In genomic region chr3:188176476-188176875, GRCh38 we compare ENCODE assay signal across 30 cellular contexts. TPM values are rescaled to one million over a fixed set of nuclear protein-coding genes. Genes with fewer than 3 reads are reported as not detected.
DNase-seq lines count a peak whose midpoint lies in the region; ATAC-seq and TF ChIP-seq lines count a peak whose summit lies in the region.
"Had no signal": no experiment of that assay in that cellular context is flagged by ENCODE, and none has a peak within 500 bp of the region (broad histone marks: within the 10 kb centered on the region; RNA-seq: fewer than 3 reads in every experiment).

No MANE protein-coding gene starts in this region.

- H3K27ac ChIP-seq in Karpas-422 (ENCODE audit: low read length), result peak overlapping the region; percentile 69; the same call in 1 of the 2 replicates
- peak overlapping the region; percentile 73 to 87 for H3K27ac ChIP-seq in coronary artery
- no peak overlapping the region for H3K27ac ChIP-seq in psoas muscle
- H3K27ac ChIP-seq in substantia nigra (ENCODE audit: low read depth, low read length, poor library complexity, severe bottlenecking), result no peak overlapping the region
- H3K27ac ChIP-seq: BLaER1, brain microvascular endothelial cell, lower lobe of right lung, RWPE1, SK-N-MC had no signal

- DNase-seq in Calu3 (no peak), Karpas-422 (no peak), coronary artery (ENCODE audit: low spot score) (no peak), psoas muscle (no peak), substantia nigra (lab: John Stamatoyannopoulos, UW) (no peak)
- no peak for DNase-seq in stimulated activated effector memory CD8-positive, alpha-beta T cell treated with anti-CD3 and anti-CD28 coated beads, Interleukin-12 subunit alpha, Interleukin-12 subunit beta, amount 100 ng/mL, for 72 hours (ENCODE audit: low spot score in 2 of 2)
- DNase-seq: activated CD4-positive, alpha-beta T cell treated with anti-CD3 and anti-CD28 coated beads, Interleukin-2, amount 50 U/mL, for 48 hours; activated CD4-positive, CD25-positive, alpha-beta regulatory T cell; activated CD8-positive, alpha-beta memory T cell treated with anti-CD3 and anti-CD28 coated beads, Interleukin-2, amount 50 U/mL, for 4 hours; activated naive CD4-positive, alpha-beta T cell treated with anti-CD3 and anti-CD28 coated beads, Interleukin-2, amount 50 U/mL, for 16 hours; amniotic stem cell; brain microvascular endothelial cell; hippocampal formation; lower lobe of right lung; mucosa of descending colon; MV-4-11; NCI-H146; NCI-H82; retina; T-helper 1 cell; trophoblast cell had no signal

- no peaks in the 10 kb centered on the region for H3K27me3 ChIP-seq in Karpas-422 (ENCODE audit: low read length)
- H3K27me3 ChIP-seq in psoas muscle (ENCODE audit: insufficient read depth in 3 of 3, low read length in 2 of 3), result no peaks in the 10 kb centered on the region
- H3K27me3 ChIP-seq: BLaER1, brain microvascular endothelial cell had no signal

- H3K36me3 Mint-ChIP-seq in Calu3 (ENCODE audit: insufficient read depth, unreplicated experiment), result peaks cover 36% of the 10 kb centered on the region
- no peaks in the 10 kb centered on the region for H3K36me3 Mint-ChIP-seq in stimulated activated effector memory CD8-positive, alpha-beta T cell treated with anti-CD3 and anti-CD28 coated beads, Interleukin-12 subunit alpha, Interleukin-12 subunit beta, amount 100 ng/mL, for 72 hours

- no peaks in the 10 kb centered on the region for H3K79me2 ChIP-seq in Karpas-422 (ENCODE audit: low read length)

- H3K9me2 ChIP-seq in Karpas-422 (replicated peaks; ENCODE audit: insufficient read depth, low read length), result no peaks in the 10 kb centered on the region

- H3K9me3 ChIP-seq in Karpas-422 (ENCODE audit: low read length) (no peaks in the 10 kb centered on the region), psoas muscle (no peaks in the 10 kb centered on the region)
- H3K9me3 ChIP-seq: BLaER1, lower lobe of right lung, mucosa of descending colon had no signal

- H4K20me1 ChIP-seq in Karpas-422 (ENCODE audit: insufficient read depth, low read depth, low read length), result no peaks in the 10 kb centered on the region

- H3K9me3 Mint-ChIP-seq in Calu3 (ENCODE audit: low read depth, unreplicated experiment), result peaks cover 3% of the 10 kb centered on the region
- H3K9me3 Mint-ChIP-seq in stimulated activated effector memory CD8-positive, alpha-beta T cell treated with anti-CD3 and anti-CD28 coated beads, Interleukin-12 subunit alpha, Interleukin-12 subunit beta, amount 100 ng/mL, for 72 hours, result no peaks in the 10 kb centered on the region
- H3K9me3 Mint-ChIP-seq: activated T-helper 1 cell treated with anti-CD3 and anti-CD28 coated beads, Interleukin-12 subunit alpha, Interleukin-12 subunit beta, Interleukin-2, Interleukin-4 antibody, amounts not matched to agents 30 ng/mL and 10 ng/mL and 1 ng/mL, durations not matched to agents 14 hours and 24 hours and 36 hours; GM23338; stimulated activated naive CD8-positive, alpha-beta T cell treated with anti-CD3 and anti-CD28 coated beads, Interleukin-15, Interleukin-2, amounts not matched to agents 100 ng/mL and 50 ng/mL, for 24 hours had no signal

- CTCF ChIA-PET in Calu3 (lab: Charles Lee), result interaction anchor here (0.5 to 1.1 kb wide), 3 partner anchors 9 to 431 kb away, joined by 3 to 6 read pairs (median 4); partner anchors contain the start of gene BCL6

- H3K36me3 ChIP-seq in Karpas-422 (ENCODE audit: insufficient read depth, low read length) (no peaks in the 10 kb centered on the region; the same call in 1 of the 2 replicates), psoas muscle (ENCODE audit: insufficient read depth in 1 of 2, low read depth in 1 of 2) (no peaks in the 10 kb centered on the region)

- BruUV-seq in Calu3 (replicated peaks; lab: Mats Ljungman, UMichigan), result no TSS peak

- H3K4me1 ChIP-seq in Karpas-422 (ENCODE audit: low read length) (peaks cover 88% of the 10 kb centered on the region), psoas muscle (peaks cover 43% of the 10 kb centered on the region)

- peak overlapping the region; percentile 80 for H3K27ac Mint-ChIP-seq in Calu3 (ENCODE audit: unreplicated experiment)
- H3K27ac Mint-ChIP-seq in stimulated activated effector memory CD8-positive, alpha-beta T cell treated with anti-CD3 and anti-CD28 coated beads, Interleukin-12 subunit alpha, Interleukin-12 subunit beta, amount 100 ng/mL, for 72 hours, result peak overlapping the region; percentile 7
- H3K27ac Mint-ChIP-seq: activated T-helper 1 cell treated with anti-CD3 and anti-CD28 coated beads, Interleukin-12 subunit alpha, Interleukin-12 subunit beta, Interleukin-2, Interleukin-4 antibody, amounts not matched to agents 30 ng/mL and 10 ng/mL and 1 ng/mL, durations not matched to agents 14 hours and 24 hours and 36 hours; GM23338; stimulated activated naive CD8-positive, alpha-beta T cell treated with anti-CD3 and anti-CD28 coated beads, Interleukin-15, Interleukin-2, amounts not matched to agents 100 ng/mL and 50 ng/mL, for 24 hours had no signal

- no peak overlapping the region for H2AFZ ChIP-seq in Karpas-422 (ENCODE audit: low read length)
- H2AFZ ChIP-seq: GM23338 had no signal

- H3K9ac ChIP-seq in Karpas-422 (ENCODE audit: low read length), result peak overlapping the region; percentile 22
- H3K9ac ChIP-seq: BLaER1 had no signal

- H3K4me1 Mint-ChIP-seq in Calu3 (ENCODE audit: low read depth, unreplicated experiment), result peaks cover 67% of the 10 kb centered on the region
- H3K4me1 Mint-ChIP-seq in stimulated activated effector memory CD8-positive, alpha-beta T cell treated with anti-CD3 and anti-CD28 coated beads, Interleukin-12 subunit alpha, Interleukin-12 subunit beta, amount 100 ng/mL, for 72 hours, result peaks cover 53% of the 10 kb centered on the region

- intact Hi-C loops in Calu3 (cut with micrococcal nuclease; ENCODE audit: unreplicated experiment) (no loop called here), psoas muscle (cut with DNase I) (no loop called here)

- H3K4me2 ChIP-seq in Karpas-422 (ENCODE audit: low read depth, low read length, poor library complexity, severe bottlenecking), result peak overlapping the region; percentile 45
- H3K4me2 ChIP-seq: BLaER1, GM23338, smooth muscle cell had no signal

- ATAC-seq in stimulated activated effector memory CD8-positive, alpha-beta T cell treated with anti-CD3 and anti-CD28 coated beads, Interleukin-12 subunit alpha, Interleukin-12 subunit beta, amount 100 ng/mL, for 72 hours, result no peak
- ATAC-seq in psoas muscle, result no peak
- no peak for ATAC-seq in GM18502 (IDR thresholded peaks at IDR 0.05; ENCODE audit: poor library complexity, unreplicated experiment)
- ATAC-seq: GM23338; lower lobe of right lung; mucosa of descending colon; natural killer cell treated with Interleukin-12 subunit alpha and Interleukin-12 subunit beta and Interleukin-15 and Interleukin-18, amount 100 ng/mL, for 72 hours had no signal

- H3K4me3 ChIP-seq in Karpas-422 (ENCODE audit: low read length), result no peak overlapping the region
- no peak overlapping the region for H3K4me3 ChIP-seq in coronary artery
- no peak overlapping the region for H3K4me3 ChIP-seq in psoas muscle
- H3K4me3 ChIP-seq: BLaER1, GM23338, lower lobe of right lung, mucosa of descending colon, SK-N-MC, smooth muscle cell had no signal

- TF ChIP-seq CTCF in Calu3 (IDR thresholded peaks at IDR 0.05; ENCODE audit: unreplicated experiment) (no peak), coronary artery (IDR thresholded peaks at IDR 0.05) (no peak), psoas muscle (IDR thresholded peaks at IDR 0.05) (no peak)

- H3K4me3 Mint-ChIP-seq in Calu3 (ENCODE audit: low read depth, unreplicated experiment), result peak overlapping the region; percentile 11
- H3K4me3 Mint-ChIP-seq in stimulated activated effector memory CD8-positive, alpha-beta T cell treated with anti-CD3 and anti-CD28 coated beads, Interleukin-12 subunit alpha, Interleukin-12 subunit beta, amount 100 ng/mL, for 72 hours, result no peak overlapping the region
- H3K4me3 Mint-ChIP-seq: activated T-helper 1 cell treated with anti-CD3 and anti-CD28 coated beads, Interleukin-12 subunit alpha, Interleukin-12 subunit beta, Interleukin-2, Interleukin-4 antibody, amounts not matched to agents 30 ng/mL and 10 ng/mL and 1 ng/mL, durations not matched to agents 14 hours and 24 hours and 36 hours; GM23338; natural killer cell treated with Interleukin-12 subunit alpha and Interleukin-12 subunit beta and Interleukin-15 and Interleukin-18, amount 100 ng/mL, for 72 hours; stimulated activated naive CD8-positive, alpha-beta T cell treated with anti-CD3 and anti-CD28 coated beads, Interleukin-15, Interleukin-2, amounts not matched to agents 100 ng/mL and 50 ng/mL, for 24 hours had no signal

- H3K27me3 Mint-ChIP-seq in Calu3 (ENCODE audit: unreplicated experiment), result no peaks in the 10 kb centered on the region
- H3K27me3 Mint-ChIP-seq: natural killer cell treated with Interleukin-12 subunit alpha and Interleukin-12 subunit beta and Interleukin-15 and Interleukin-18, amount 100 ng/mL, for 72 hours; stimulated activated naive CD8-positive, alpha-beta T cell treated with anti-CD3 and anti-CD28 coated beads, Interleukin-15, Interleukin-2, amounts not matched to agents 100 ng/mL and 50 ng/mL, for 24 hours had no signal

RNA-seq across cellular contexts. Expression of gene LPP, which starts 22.5 kb away (rescaled TPM):
- total RNA-seq in Calu3 (2022) (219 and 264 TPM in 2 replicates), psoas muscle (10 to 100 TPM; 42.8 to 80.3 (median 58.3) TPM)
- total RNA-seq in Karpas-422 (2014; rRNA removed; shearing (Covaris generic); ENCODE audit: low replicate concordance), result 72.8 and 88.5 TPM in 2 replicates
- polyA plus RNA-seq in psoas muscle, result 1 to 10 TPM; 2.6 to 8.7 (median 3.1) TPM

Comparison
In these comparisons a context has a peak if more than half of its experiments do, and no peak if none do; other contexts are left out.
1. H3K27ac ChIP-seq: peak in Karpas-422 (single experiment) and coronary artery (2 of 2); none in psoas muscle (single experiment) and substantia nigra (single experiment).